8 cellular contexts compared by ENCODE assay signal in the genomic region with DNA sequence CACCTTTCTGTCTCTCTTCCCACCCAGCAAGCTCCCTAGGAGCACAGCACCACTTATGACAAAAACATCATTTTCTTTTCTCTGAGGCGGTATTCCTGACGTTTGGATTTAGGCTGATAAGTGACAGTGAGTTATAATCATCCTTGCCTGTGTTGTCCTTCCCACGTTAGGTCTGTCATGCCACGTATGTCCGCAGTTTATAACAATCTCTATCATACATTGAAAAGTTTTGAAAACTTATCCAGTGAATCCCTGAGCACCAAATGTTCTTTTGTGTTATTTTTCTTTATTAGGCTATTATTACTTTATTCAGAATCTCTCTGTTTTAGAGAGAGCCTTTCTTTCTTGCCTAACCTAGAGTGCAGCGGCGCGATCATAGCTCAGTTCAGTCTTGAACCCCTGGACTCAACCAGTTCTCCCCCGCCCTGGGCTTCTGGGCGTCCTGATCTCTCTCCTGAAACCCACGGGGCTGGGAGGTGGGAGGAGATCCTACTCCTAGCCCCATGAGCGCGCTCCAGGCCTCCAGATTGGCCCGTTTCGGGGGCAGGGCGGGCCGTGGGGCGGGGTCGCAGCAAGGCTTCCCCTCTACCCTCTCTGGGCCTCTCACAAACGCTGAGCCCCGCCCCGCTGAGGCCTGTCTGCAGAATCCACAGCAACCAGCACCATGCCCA. TPM values are rescaled to one million over a fixed set of nuclear protein-coding genes. Genes with fewer than 3 reads are reported as not detected.
DNase-seq lines count a peak whose midpoint lies in the region; ATAC-seq, FAIRE-seq and TF ChIP-seq lines count a peak whose summit lies in the region.

TSS of gene GSTM2 (plus strand) at position 606 of the 671 bp plus-strand sequence. CDS start at position 665, 59 bp downstream.

- H3K9me3 ChIP-seq in mucosa of rectum (ENCODE audit: control insufficient read depth in 2 of 2, low read length in 2 of 2) = no peaks in the 10 kb centered on the region

- H3K4me3 ChIP-seq in epithelial cell of proximal tubule (ENCODE audit: low read depth, low read length) = peak within 1 kb of the TSS; percentile 45
- H3K4me3 ChIP-seq in mucosa of rectum (ENCODE audit: low read length in 2 of 2) = peak within 1 kb of the TSS; percentile 53 to 66

- DNase-seq in GM18507 (ENCODE audit: extremely low spot score, insufficient read length, low read depth) (no peak), NCI-H69 (lab: John Stamatoyannopoulos, UW) (peak; percentile 85), activated T-cell treated with anti-CD3 and anti-CD28 coated beads for 1 hour (ENCODE audit: low read depth) (peak; percentile 71), epithelial cell of proximal tubule (ENCODE audit: low read depth) (no peak), NCI-H748 (lab: John Stamatoyannopoulos, UW; ENCODE audit: unreplicated experiment) (no peak)
- DNase-seq in stimulated activated CD8-positive, alpha-beta memory T cell treated with anti-CD3 and anti-CD28 coated beads, Interleukin-2, amount 100 ng/mL, for 48 hours (ENCODE audit: low read depth in 2 of 2) = peak; percentile 74 to 76

- peak; percentile 76 for ATAC-seq in HG02938 (IDR thresholded peaks at IDR 0.05; ENCODE audit: unreplicated experiment)

- H3K27me3 ChIP-seq in mucosa of rectum (ENCODE audit: control insufficient read depth in 2 of 2, insufficient read depth in 2 of 2, low read length in 2 of 2) = no peaks in the 10 kb centered on the region

- H3K27ac ChIP-seq in mucosa of rectum (ENCODE audit: low read depth in 2 of 2, low read length in 2 of 2) = no peak within 1 kb of the TSS

- H3K36me3 ChIP-seq in mucosa of rectum (ENCODE audit: control insufficient read depth in 2 of 2, insufficient read depth in 2 of 2, low read length in 2 of 2) = no peaks in the 10 kb centered on the region

- FAIRE-seq in GM18507 (lab: Jason Lieb, UNC) = peak; percentile 29

- TF ChIP-seq CTCF in epithelial cell of proximal tubule (conservative IDR thresholded peaks at IDR 0.05; ENCODE audit: low read depth, low read length) = no peak

- H3K9ac ChIP-seq in mucosa of rectum (ENCODE audit: low read depth in 1 of 2, low read length in 2 of 2) = peak within 1 kb of the TSS; percentile 47 to 54

- H3K4me1 ChIP-seq in mucosa of rectum (ENCODE audit: control insufficient read depth in 2 of 2, insufficient read depth in 2 of 2, low read length in 2 of 2) = peaks cover 0 to 7% of the 10 kb centered on the region in 2 donors

RNA-seq across cellular contexts. Expression of gene GSTM2, which starts in this region (rescaled TPM):
- total RNA-seq in epithelial cell of proximal tubule = 6.8 and 8.9 TPM in 2 replicates

Comparison
In these comparisons a context has a peak if more than half of its experiments do, and no peak if none do; other contexts are left out.
1. DNase-seq: peak in NCI-H69 (single experiment), activated T-cell treated with anti-CD3 and anti-CD28 coated beads for 1 hour (single experiment) and stimulated activated CD8-positive, alpha-beta memory T cell treated with anti-CD3 and anti-CD28 coated beads, Interleukin-2, amount 100 ng/mL, for 48 hours (2 of 2); none in GM18507 (single experiment), epithelial cell of proximal tubule (single experiment) and NCI-H748 (single experiment).